ENCODE assay signal across 8 cellular contexts in the genomic region with DNA sequence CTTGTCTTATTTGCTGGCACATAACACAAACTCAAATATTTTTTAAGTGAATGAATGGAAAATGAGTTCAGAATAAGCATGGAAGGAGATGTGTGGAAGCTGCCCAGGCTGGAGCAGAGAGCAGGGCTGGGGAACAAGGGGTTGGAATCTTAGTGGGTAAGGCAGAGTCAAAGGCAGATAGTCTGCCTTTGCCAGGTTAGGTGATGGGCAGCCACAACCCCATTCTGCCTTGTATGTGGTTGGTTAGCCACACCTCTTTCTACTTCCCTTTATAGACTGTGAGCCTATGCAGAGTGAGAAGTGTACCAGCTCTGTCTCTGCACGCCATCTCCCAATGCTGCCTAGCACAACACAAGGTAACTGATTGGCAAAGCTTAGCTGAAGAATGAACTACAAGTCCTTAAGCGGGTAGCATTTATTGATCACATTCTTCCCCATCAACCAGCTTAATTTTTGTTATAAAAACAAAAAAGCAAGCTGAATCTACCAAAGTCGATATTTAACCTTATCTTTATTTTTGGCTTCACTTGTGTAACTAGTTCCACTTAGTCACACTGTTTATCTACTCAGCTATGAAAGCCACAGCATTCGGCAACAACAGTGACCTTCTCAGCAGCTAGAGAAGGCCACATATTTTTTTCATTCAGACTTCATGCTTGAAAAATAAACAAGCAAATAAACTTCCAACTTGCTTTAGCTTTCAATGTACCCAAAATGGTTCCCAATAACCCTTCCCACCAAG.
DNase-seq lines count a peak whose midpoint lies in the region; ATAC-seq and TF ChIP-seq lines count a peak whose summit lies in the region.

No MANE protein-coding gene starts in this region.

- CTCF ChIA-PET in activated CD4-positive, alpha-beta T cell treated with anti-CD3 and anti-CD28 coated beads, Interleukin-2, amount 10 ng/mL, durations not matched to agents 7 days and 5 days (lab: Charles Lee): interaction anchor here (0.6 to 1.8 kb wide), 8 partner anchors 14 to 254 kb away, joined by 3 to 11 read pairs (median 3); partner anchors contain the start of gene HNRNPA0

- DNase-seq in AG10803 (ENCODE audit: low read depth) (peak; percentile 19), fibroblast of pulmonary artery (ENCODE audit: low read depth) (peak; percentile 42), DMS79 (lab: John Stamatoyannopoulos, UW) (no peak), SW 1271 (lab: John Stamatoyannopoulos, UW) (no peak)
- DNase-seq in activated CD4-positive, alpha-beta T cell treated with anti-CD3 and anti-CD28 coated beads, Interleukin-2, amount 10 ng/mL, durations not matched to agents 7 days and 5 days: peak; percentile 73
- peak; percentile 47 for DNase-seq in stimulated activated CD8-positive, alpha-beta memory T cell treated with anti-CD3 and anti-CD28 coated beads, Interleukin-4, amount 100 ng/mL, for 48 hours

- H3K4me1 Mint-ChIP-seq in activated CD4-positive, alpha-beta T cell treated with anti-CD3 and anti-CD28 coated beads, Interleukin-2, amount 10 ng/mL, durations not matched to agents 7 days and 5 days: peaks cover 37% of the 10 kb centered on the region

- H3K27ac Mint-ChIP-seq in activated CD4-positive, alpha-beta T cell treated with anti-CD3 and anti-CD28 coated beads, Interleukin-2, amount 10 ng/mL, durations not matched to agents 7 days and 5 days: peak overlapping the region; percentile 74

- TF ChIP-seq CTCF in AG10803 (conservative IDR thresholded peaks at IDR 0.05; ENCODE audit: low read length) (no peak), fibroblast of pulmonary artery (IDR thresholded peaks at IDR 0.05; ENCODE audit: low read length, missing control alignments) (no peak)

- H3K27me3 Mint-ChIP-seq in activated CD4-positive, alpha-beta T cell treated with anti-CD3 and anti-CD28 coated beads, Interleukin-2, amount 10 ng/mL, durations not matched to agents 7 days and 5 days: no peaks in the 10 kb centered on the region

- ATAC-seq in GM19397 (IDR thresholded peaks at IDR 0.05; ENCODE audit: unreplicated experiment): peak; percentile 98
- peak; percentile 100 for ATAC-seq in HG03442 (IDR thresholded peaks at IDR 0.05; ENCODE audit: unreplicated experiment)

- H3K36me3 Mint-ChIP-seq in activated CD4-positive, alpha-beta T cell treated with anti-CD3 and anti-CD28 coated beads, Interleukin-2, amount 10 ng/mL, durations not matched to agents 7 days and 5 days (ENCODE audit: low read depth): peaks cover 23% of the 10 kb centered on the region

- no peaks in the 10 kb centered on the region for H3K9me3 Mint-ChIP-seq in activated CD4-positive, alpha-beta T cell treated with anti-CD3 and anti-CD28 coated beads, Interleukin-2, amount 10 ng/mL, durations not matched to agents 7 days and 5 days

- POLR2A ChIA-PET in activated CD4-positive, alpha-beta T cell treated with anti-CD3 and anti-CD28 coated beads, Interleukin-2, amount 10 ng/mL, durations not matched to agents 7 days and 5 days (lab: Charles Lee): no interaction called here

- H3K4me3 ChIP-seq in AG10803 (ENCODE audit: low read length): no peak overlapping the region
- no peak overlapping the region for H3K4me3 ChIP-seq in fibroblast of pulmonary artery (replicated peaks; ENCODE audit: low read depth, low read length)

- H3K4me3 Mint-ChIP-seq in activated CD4-positive, alpha-beta T cell treated with anti-CD3 and anti-CD28 coated beads, Interleukin-2, amount 10 ng/mL, durations not matched to agents 7 days and 5 days: no peak overlapping the region

Comparison
In these comparisons a context has a peak if more than half of its experiments do, and no peak if none do; other contexts are left out.
1. DNase-seq: peak in AG10803 (single experiment), activated CD4-positive, alpha-beta T cell treated with anti-CD3 and anti-CD28 coated beads, Interleukin-2, amount 10 ng/mL, durations not matched to agents 7 days and 5 days (single experiment), fibroblast of pulmonary artery (single experiment) and stimulated activated CD8-positive, alpha-beta memory T cell treated with anti-CD3 and anti-CD28 coated beads, Interleukin-4, amount 100 ng/mL, for 48 hours (single experiment); none in DMS79 (single experiment) and SW 1271 (0 of 2).